Comparison of ENCODE assay signal across 15 cellular contexts in genomic region chr9:90943341-90943740, GRCh38.
A peak's percentile ranks its signal among the peaks of the same experiment; 100 is the strongest.
DNase-seq lines count a peak whose midpoint lies in the region; ATAC-seq and TF ChIP-seq lines count a peak whose summit lies in the region.
"Had no signal": no experiment of that assay in that cellular context is flagged by ENCODE, and none has a peak within 500 bp of the region (broad histone marks: within the 10 kb centered on the region; RNA-seq: fewer than 3 reads in every experiment).

No MANE protein-coding gene starts in this region.

- intact Hi-C loops in PC-9 (cut with micrococcal nuclease; ENCODE audit: unreplicated experiment): loop anchor here (2.0 kb wide), 1 partner anchor 21 kb away; no protein-coding TSS in a partner anchor

- H4K20me1 ChIP-seq in PC-9 (ENCODE audit: insufficient read depth): no peaks in the 10 kb centered on the region

- H3K27ac ChIP-seq in PC-9: no peak overlapping the region
- H3K27ac ChIP-seq: body of pancreas, gastroesophageal sphincter had no signal

- H3K27me3 ChIP-seq in PC-9 (ENCODE audit: insufficient read depth, low read depth): no peaks in the 10 kb centered on the region
- H3K27me3 ChIP-seq: body of pancreas, gastroesophageal sphincter had no signal

- peak overlapping the region; percentile 6; the same call in 1 of the 2 replicates for H3K4me2 ChIP-seq in PC-9

- H2AFZ ChIP-seq in PC-9: no peak overlapping the region

- CTCF ChIA-PET in PC-9 (lab: Charles Lee): interaction anchor here (0.8 kb wide), 1 partner anchor 15 kb away, joined by 4 read pairs; no protein-coding TSS in a partner anchor
- CTCF ChIA-PET in T-cell (lab: Charles Lee): no interaction called here

- no peak for DNase-seq in activated naive CD8-positive, alpha-beta T cell treated with anti-CD3 and anti-CD28 coated beads, Interleukin-2, amount 50 U/mL, for 24 hours
- no peak for DNase-seq in activated naive CD8-positive, alpha-beta T cell treated with anti-CD3 and anti-CD28 coated beads for 36 hours
- DNase-seq in PC-9 (peak in 1 of 2 experiments; percentile 51), SHP77 treated with DMSO at 0.1 percent for 48 hours (lab: John Stamatoyannopoulos, UW) (no peak), T-cell (no peak)
- DNase-seq: activated gamma-delta T cell treated with Interleukin-2 at 50 U/mL for 16 hours, body of pancreas, COR-L47, NCI-H1092 treated with DMSO at 0.1 percent for 48 hours, NCI-H2171 treated with DMSO at 0.1 percent for 48 hours had no signal

- peaks cover 28% of the 10 kb centered on the region for H3K27me3 Mint-ChIP-seq in activated naive CD8-positive, alpha-beta T cell treated with anti-CD3 and anti-CD28 coated beads, Interleukin-2, amount 50 U/mL, for 24 hours
- H3K27me3 Mint-ChIP-seq in activated naive CD8-positive, alpha-beta T cell treated with anti-CD3 and anti-CD28 coated beads for 36 hours: peaks cover 22% of the 10 kb centered on the region
- H3K27me3 Mint-ChIP-seq in stimulated activated memory B cell treated with anti-CD40 and anti-IgM and Interleukin-4, amounts not matched to agents 10 μg/mL and 1 μg/mL and 100 μg/mL, for 72 hours: peaks cover 26% of the 10 kb centered on the region
- peaks cover 18 to 27% of the 10 kb centered on the region in 2 donors for H3K27me3 Mint-ChIP-seq in T-cell

- no peaks in the 10 kb centered on the region for H3K9me3 Mint-ChIP-seq in activated naive CD8-positive, alpha-beta T cell treated with anti-CD3 and anti-CD28 coated beads, Interleukin-2, amount 50 U/mL, for 24 hours
- no peaks in the 10 kb centered on the region for H3K9me3 Mint-ChIP-seq in activated naive CD8-positive, alpha-beta T cell treated with anti-CD3 and anti-CD28 coated beads for 36 hours
- peaks cover 6% of the 10 kb centered on the region for H3K9me3 Mint-ChIP-seq in stimulated activated memory B cell treated with anti-CD40 and anti-IgM and Interleukin-4, amounts not matched to agents 10 μg/mL and 1 μg/mL and 100 μg/mL, for 72 hours
- no peaks in the 10 kb centered on the region for H3K9me3 Mint-ChIP-seq in T-cell

- no peak for TF ChIP-seq CTCF in PC-9 (conservative IDR thresholded peaks at IDR 0.05)

- no peaks in the 10 kb centered on the region for H3K36me3 ChIP-seq in PC-9 (ENCODE audit: low read depth)
- H3K36me3 ChIP-seq: gastroesophageal sphincter had no signal

- peaks cover 39% of the 10 kb centered on the region for H3K4me1 ChIP-seq in PC-9 (replicated peaks; ENCODE audit: insufficient read depth)
- H3K4me1 ChIP-seq: body of pancreas, gastroesophageal sphincter had no signal

- no peaks in the 10 kb centered on the region for H3K36me3 Mint-ChIP-seq in activated naive CD8-positive, alpha-beta T cell treated with anti-CD3 and anti-CD28 coated beads, Interleukin-2, amount 50 U/mL, for 24 hours (ENCODE audit: low read depth)
- no peaks in the 10 kb centered on the region for H3K36me3 Mint-ChIP-seq in activated naive CD8-positive, alpha-beta T cell treated with anti-CD3 and anti-CD28 coated beads for 36 hours
- H3K36me3 Mint-ChIP-seq in stimulated activated memory B cell treated with anti-CD40 and anti-IgM and Interleukin-4, amounts not matched to agents 10 μg/mL and 1 μg/mL and 100 μg/mL, for 72 hours: no peaks in the 10 kb centered on the region
- H3K36me3 Mint-ChIP-seq in T-cell: no peaks in the 10 kb centered on the region
- H3K36me3 Mint-ChIP-seq: memory B cell had no signal

- no peak overlapping the region for H3K4me3 Mint-ChIP-seq in activated naive CD8-positive, alpha-beta T cell treated with anti-CD3 and anti-CD28 coated beads, Interleukin-2, amount 50 U/mL, for 24 hours
- H3K4me3 Mint-ChIP-seq in activated naive CD8-positive, alpha-beta T cell treated with anti-CD3 and anti-CD28 coated beads for 36 hours: no peak overlapping the region
- no peak overlapping the region for H3K4me3 Mint-ChIP-seq in stimulated activated memory B cell treated with anti-CD40 and anti-IgM and Interleukin-4, amounts not matched to agents 10 μg/mL and 1 μg/mL and 100 μg/mL, for 72 hours
- no peak overlapping the region for H3K4me3 Mint-ChIP-seq in T-cell
- H3K4me3 Mint-ChIP-seq: memory B cell had no signal

- peaks cover 15% of the 10 kb centered on the region for H3F3A ChIP-seq in PC-9 (ENCODE audit: insufficient read depth, low read depth)

- H3K27ac Mint-ChIP-seq in activated naive CD8-positive, alpha-beta T cell treated with anti-CD3 and anti-CD28 coated beads, Interleukin-2, amount 50 U/mL, for 24 hours: peak overlapping the region; percentile 7
- H3K27ac Mint-ChIP-seq in activated naive CD8-positive, alpha-beta T cell treated with anti-CD3 and anti-CD28 coated beads for 36 hours: no peak overlapping the region
- H3K27ac Mint-ChIP-seq in stimulated activated memory B cell treated with anti-CD40 and anti-IgM and Interleukin-4, amounts not matched to agents 10 μg/mL and 1 μg/mL and 100 μg/mL, for 72 hours: no peak overlapping the region
- H3K27ac Mint-ChIP-seq in T-cell: no peak overlapping the region
- H3K27ac Mint-ChIP-seq: memory B cell had no signal

- no peaks in the 10 kb centered on the region for H3K9me3 ChIP-seq in PC-9 (ENCODE audit: insufficient read depth, low read depth)
- H3K9me3 ChIP-seq: body of pancreas had no signal

- peak; percentile 83 for ATAC-seq in activated naive CD8-positive, alpha-beta T cell treated with anti-CD3 and anti-CD28 coated beads, Interleukin-2, amount 50 U/mL, for 24 hours
- ATAC-seq in esophagus mucosa: peak; percentile 44
- peak; percentile 28 for ATAC-seq in stimulated activated memory B cell treated with anti-CD40 and anti-IgM and Interleukin-4, amounts not matched to agents 10 μg/mL and 1 μg/mL and 100 μg/mL, for 72 hours
- no peak for ATAC-seq in HG03159 (IDR thresholded peaks at IDR 0.05; ENCODE audit: unreplicated experiment)
- no peak for ATAC-seq in T-cell (replicated peaks in 1 of 4)
- ATAC-seq: body of pancreas, gastroesophageal sphincter had no signal

- H3K4me1 Mint-ChIP-seq in activated naive CD8-positive, alpha-beta T cell treated with anti-CD3 and anti-CD28 coated beads, Interleukin-2, amount 50 U/mL, for 24 hours: peaks cover 9% of the 10 kb centered on the region
- H3K4me1 Mint-ChIP-seq in activated naive CD8-positive, alpha-beta T cell treated with anti-CD3 and anti-CD28 coated beads for 36 hours: no peaks in the 10 kb centered on the region
- H3K4me1 Mint-ChIP-seq in stimulated activated memory B cell treated with anti-CD40 and anti-IgM and Interleukin-4, amounts not matched to agents 10 μg/mL and 1 μg/mL and 100 μg/mL, for 72 hours: no peaks in the 10 kb centered on the region
- no peaks in the 10 kb centered on the region for H3K4me1 Mint-ChIP-seq in T-cell
- H3K4me1 Mint-ChIP-seq: memory B cell had no signal

- BruUV-seq in PC-9 (replicated peaks; lab: Mats Ljungman, UMichigan): no TSS peak

- no peaks in the 10 kb centered on the region for H3K9me2 ChIP-seq in PC-9 (ENCODE audit: insufficient read depth)

- H3K79me2 ChIP-seq in PC-9 (ENCODE audit: low read depth): no peaks in the 10 kb centered on the region

- POLR2A ChIA-PET in PC-9 (lab: Charles Lee; ENCODE audit: unreplicated experiment) (interaction anchor here (0.6 kb wide), 1 partner anchor 77 kb away, joined by 8 read pairs; no protein-coding TSS in a partner anchor), T-cell (lab: Charles Lee) (no interaction called here)

- H3K4me3 ChIP-seq in PC-9: no peak overlapping the region
- H3K4me3 ChIP-seq: body of pancreas, gastroesophageal sphincter had no signal

Comparison
In these comparisons a context has a peak if more than half of its experiments do, and no peak if none do; other contexts are left out.
1. ATAC-seq: peak in activated naive CD8-positive, alpha-beta T cell treated with anti-CD3 and anti-CD28 coated beads, Interleukin-2, amount 50 U/mL, for 24 hours (single experiment), esophagus mucosa (single experiment) and stimulated activated memory B cell treated with anti-CD40 and anti-IgM and Interleukin-4, amounts not matched to agents 10 μg/mL and 1 μg/mL and 100 μg/mL, for 72 hours (single experiment); none in HG03159 (single experiment) and T-cell (0 of 4).